13 cellular contexts compared by ENCODE assay signal in the genomic region with DNA sequence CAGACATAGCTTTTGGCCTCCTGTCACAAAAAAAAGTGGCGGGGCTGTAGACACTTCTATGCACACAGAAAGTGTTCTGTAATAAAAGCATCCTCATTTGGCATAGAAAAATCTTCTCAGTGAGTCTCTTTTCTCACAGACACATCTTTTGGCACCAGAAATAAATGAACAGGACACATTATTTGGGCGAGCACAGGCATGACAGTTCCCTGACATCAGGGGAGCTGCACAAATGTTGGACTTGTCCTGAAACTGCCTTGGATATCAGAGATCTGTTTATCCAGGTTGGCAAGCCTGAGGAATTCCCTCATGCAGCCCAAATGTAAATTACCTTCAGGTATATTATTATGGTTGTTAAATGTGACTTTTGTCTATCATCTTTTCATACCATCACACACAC.
DNase-seq lines count a peak whose midpoint lies in the region; ATAC-seq, FAIRE-seq and TF ChIP-seq lines count a peak whose summit lies in the region.
"Had no signal": no experiment of that assay in that cellular context is flagged by ENCODE, and none has a peak within 500 bp of the region (broad histone marks: within the 10 kb centered on the region; RNA-seq: fewer than 3 reads in every experiment).

No MANE protein-coding gene starts in this region.

- H3K27me3 Mint-ChIP-seq in glutamatergic neuron (ENCODE audit: unreplicated experiment) (peaks cover 2% of the 10 kb centered on the region), mesothelial cell of epicardium (ENCODE audit: low read depth) (peaks cover 3% of the 10 kb centered on the region)
- H3K27me3 Mint-ChIP-seq: CD4-positive, alpha-beta memory T cell had no signal

- intact Hi-C loops in aorta (cut with DNase I): no loop called here

- no peaks in the 10 kb centered on the region for H3K36me3 ChIP-seq in aorta (ENCODE audit: control insufficient read depth in 1 of 2, insufficient read depth in 2 of 2, low read length in 1 of 2)
- H3K36me3 ChIP-seq: BLaER1, Peyer's patch had no signal

- no peak for ATAC-seq in aorta (ENCODE audit: low FRiP score)

- no peak for TF ChIP-seq POLR2A in H54 (IDR thresholded peaks at IDR 0.05; ENCODE audit: low read depth, low read length)

- H3K9me3 Mint-ChIP-seq in glutamatergic neuron (ENCODE audit: unreplicated experiment) (no peaks in the 10 kb centered on the region), mesothelial cell of epicardium (no peaks in the 10 kb centered on the region)
- H3K9me3 Mint-ChIP-seq: CD4-positive, alpha-beta memory T cell had no signal

- H3K36me3 Mint-ChIP-seq in glutamatergic neuron (ENCODE audit: unreplicated experiment) (no peaks in the 10 kb centered on the region), mesothelial cell of epicardium (no peaks in the 10 kb centered on the region)
- H3K36me3 Mint-ChIP-seq: CD4-positive, alpha-beta memory T cell had no signal

- no peak overlapping the region for H3K4me3 ChIP-seq in aorta (ENCODE audit: low read length in 2 of 2)
- H3K4me3 ChIP-seq: BLaER1, Peyer's patch had no signal

- H3K27ac ChIP-seq in aorta (ENCODE audit: low read depth in 1 of 2, low read length in 2 of 2): no peak overlapping the region
- H3K27ac ChIP-seq: BLaER1, Peyer's patch had no signal

- H3K4me1 Mint-ChIP-seq in glutamatergic neuron (ENCODE audit: low read depth, unreplicated experiment) (peaks cover 31% of the 10 kb centered on the region), mesothelial cell of epicardium (peaks cover 2% of the 10 kb centered on the region)
- H3K4me1 Mint-ChIP-seq: CD4-positive, alpha-beta memory T cell had no signal

- H3K27me3 ChIP-seq in aorta (ENCODE audit: control insufficient read depth in 1 of 2, insufficient read depth in 2 of 2, low read length in 1 of 2): no peaks in the 10 kb centered on the region
- H3K27me3 ChIP-seq: BLaER1, Peyer's patch had no signal

- no peaks in the 10 kb centered on the region for H3K4me1 ChIP-seq in aorta (ENCODE audit: control insufficient read depth in 1 of 2, insufficient read depth in 2 of 2, low read length in 2 of 2)
- H3K4me1 ChIP-seq: BLaER1, Peyer's patch had no signal

- peak; percentile 6 for FAIRE-seq in H54 (lab: Jason Lieb, UNC)

- TF ChIP-seq CTCF in glutamatergic neuron (IDR thresholded peaks at IDR 0.05; ENCODE audit: partially characterized antibody, unreplicated experiment) (no peak), mesothelial cell of epicardium (IDR thresholded peaks at IDR 0.05; ENCODE audit: unreplicated experiment) (no peak)

- 43 to 46% methylated on average over 2 of the region's 2 CpGs for WGBS in aorta, 2 donors

- DNase-seq in H54 (ENCODE audit: insufficient read length, low spot score) (no peak), NCI-H1694 (lab: John Stamatoyannopoulos, UW) (peak; percentile 45), NCI-H446 treated with DMSO at 0.1 percent for 48 hours (lab: John Stamatoyannopoulos, UW) (peak; percentile 94), glutamatergic neuron (no peak), aorta (no peak), mesothelial cell of epicardium (ENCODE audit: low spot score in 2 of 2, unreplicated experiment in 2 of 2) (no peak), NCI-H1436 (lab: John Stamatoyannopoulos, UW) (no peak)
- DNase-seq: CD4-positive, alpha-beta memory T cell; GOT3; MM.1S; NCI-H187; Peyer's patch had no signal

- H3K4me3 Mint-ChIP-seq in glutamatergic neuron (ENCODE audit: unreplicated experiment): no peak overlapping the region
- no peak overlapping the region for H3K4me3 Mint-ChIP-seq in mesothelial cell of epicardium
- H3K4me3 Mint-ChIP-seq: CD4-positive, alpha-beta memory T cell had no signal

- H3K9me3 ChIP-seq in aorta (ENCODE audit: control insufficient read depth, low read length): no peaks in the 10 kb centered on the region
- H3K9me3 ChIP-seq: BLaER1, Peyer's patch had no signal

- peak overlapping the region; percentile 91 for H3K27ac Mint-ChIP-seq in glutamatergic neuron (ENCODE audit: unreplicated experiment)
- H3K27ac Mint-ChIP-seq in mesothelial cell of epicardium: no peak overlapping the region
- H3K27ac Mint-ChIP-seq: CD4-positive, alpha-beta memory T cell had no signal

Comparison
In these comparisons a context has a peak if more than half of its experiments do, and no peak if none do; other contexts are left out.
1. DNase-seq: peak in NCI-H1694 (single experiment) and NCI-H446 treated with DMSO at 0.1 percent for 48 hours (single experiment); none in H54 (single experiment), glutamatergic neuron (single experiment), aorta (0 of 2), mesothelial cell of epicardium (0 of 2) and NCI-H1436 (single experiment).